ENCODE assay signal across 18 cellular contexts in genomic region chr1:248739580-248740205, GRCh38. TPM values are rescaled to one million over a fixed set of nuclear protein-coding genes. Genes with fewer than 3 reads are reported as not detected.
DNase-seq lines count a peak whose midpoint lies in the region; ATAC-seq and TF ChIP-seq lines count a peak whose summit lies in the region.
"Had no signal": no experiment of that assay in that cellular context is flagged by ENCODE, and none has a peak within 500 bp of the region (broad histone marks: within the 10 kb centered on the region; RNA-seq: fewer than 3 reads in every experiment).

No MANE protein-coding gene starts in this region.

- TF ChIP-seq CTCF in GM12865 (IDR thresholded peaks at IDR 0.05; ENCODE audit: insufficient read depth, low read depth, low read length, missing control alignments) (no peak), lower lobe of right lung (IDR thresholded peaks at IDR 0.05) (no peak)

- no peaks in the 10 kb centered on the region for H3K4me1 ChIP-seq in lower lobe of right lung
- H3K4me1 ChIP-seq: A549 had no signal

- H3K9me3 ChIP-seq in lower lobe of right lung, result no peaks in the 10 kb centered on the region

- H3K27ac ChIP-seq in lower lobe of right lung, result no peak overlapping the region
- H3K27ac ChIP-seq: A549 had no signal

- H3K4me3 ChIP-seq in GM12865 (ENCODE audit: low read depth, low read length), result no peak overlapping the region
- no peak overlapping the region for H3K4me3 ChIP-seq in lower lobe of right lung
- H3K4me3 ChIP-seq: A549 had no signal

- no peaks in the 10 kb centered on the region for H3K27me3 ChIP-seq in lower lobe of right lung (ENCODE audit: low read depth)

- intact Hi-C loops in lower lobe of right lung (cut with DNase I), result no loop called here

- DNase-seq in AG20443 (ENCODE audit: low spot score) (peak; percentile 3), GM12865 (ENCODE audit: low read depth) (peak; percentile 37), NOMO-1 treated with dmso at 0.1 percent for 144 hours (lab: John Stamatoyannopoulos, UW; ENCODE audit: unreplicated experiment) (peak; percentile 30), lower lobe of right lung (no peak), NCI-H2081 treated with DMSO at 0.1 percent for 48 hours (lab: John Stamatoyannopoulos, UW) (no peak)
- no peak for DNase-seq in stimulated activated naive CD8-positive, alpha-beta T cell treated with anti-CD3 and anti-CD28 coated beads, Interleukin-15, Interleukin-2, amounts not matched to agents 100 U/mL and 50 U/mL, for 24 hours
- no peak for DNase-seq in stimulated activated naive CD4-positive, alpha-beta T cell (lab: John Stamatoyannopoulos, UW)
- DNase-seq: AML-193; CD4-positive, alpha-beta memory T cell; H7; Kasumi-1; NCI-H1048; NCI-H146; NCI-H446; NCI-H748 treated with DMSO at 0.1 percent for 48 hours; RPMI8226 had no signal

- no peaks in the 10 kb centered on the region for H3K36me3 ChIP-seq in lower lobe of right lung

- peak; percentile 21 to 26 for ATAC-seq in lower lobe of right lung
- no peak for ATAC-seq in HG03432 (IDR thresholded peaks at IDR 0.05; ENCODE audit: unreplicated experiment)
- ATAC-seq in stimulated activated naive CD8-positive, alpha-beta T cell treated with anti-CD3 and anti-CD28 coated beads, Interleukin-15, Interleukin-2, amounts not matched to agents 100 U/mL and 50 U/mL, for 24 hours, result no peak
- ATAC-seq: A549 had no signal

RNA-seq across cellular contexts. Expression of gene LYPD8, which starts 15.9 kb away (rescaled TPM):
- total RNA-seq in lower lobe of right lung, result not detected
- total RNA-seq: CD4-positive, alpha-beta memory T cell; H7 had no signal

RNA-seq across cellular contexts. Expression of gene OR14I1, which starts 37.1 kb away (rescaled TPM):
- total RNA-seq in lower lobe of right lung, result not detected
- total RNA-seq: CD4-positive, alpha-beta memory T cell; H7 had no signal

Comparison
In these comparisons a context has a peak if more than half of its experiments do, and no peak if none do; other contexts are left out.
1. DNase-seq: peak in AG20443 (single experiment), GM12865 (single experiment) and NOMO-1 treated with dmso at 0.1 percent for 144 hours (single experiment); none in lower lobe of right lung (single experiment), NCI-H2081 treated with DMSO at 0.1 percent for 48 hours (single experiment), stimulated activated naive CD8-positive, alpha-beta T cell treated with anti-CD3 and anti-CD28 coated beads, Interleukin-15, Interleukin-2, amounts not matched to agents 100 U/mL and 50 U/mL, for 24 hours (single experiment) and stimulated activated naive CD4-positive, alpha-beta T cell (0 of 6).
2. ATAC-seq: peak in lower lobe of right lung (2 of 2); none in HG03432 (single experiment) and stimulated activated naive CD8-positive, alpha-beta T cell treated with anti-CD3 and anti-CD28 coated beads, Interleukin-15, Interleukin-2, amounts not matched to agents 100 U/mL and 50 U/mL, for 24 hours (single experiment).